ENCODE assay signal across 13 cellular contexts in genomic region chr6:220736-221475, GRCh38.
DNase-seq lines count a peak whose midpoint lies in the region; ATAC-seq and TF ChIP-seq lines count a peak whose summit lies in the region.
"Had no signal": no experiment of that assay in that cellular context is flagged by ENCODE, and none has a peak within 500 bp of the region (broad histone marks: within the 10 kb centered on the region; RNA-seq: fewer than 3 reads in every experiment).

No MANE protein-coding gene starts in this region.

- H3K36me3 ChIP-seq in heart left ventricle = no peaks in the 10 kb centered on the region
- H3K36me3 ChIP-seq: Peyer's patch, sigmoid colon, WERI-Rb-1 had no signal

- peaks cover 50 to 84% of the 10 kb centered on the region in 2 donors for H3K4me1 Mint-ChIP-seq in stimulated activated naive B cell treated with anti-CD40 and anti-IgM and Interleukin-4, amounts not matched to agents 10 μg/mL and 1 μg/mL and 100 μg/mL, for 72 hours

- 65 to 73% (median 69%) methylated on average over 16 of the region's 16 CpGs for WGBS in heart left ventricle, 4 donors

- H3K27ac Mint-ChIP-seq in activated naive CD4-positive, alpha-beta T cell treated with anti-CD3 and anti-CD28 coated beads, Interleukin-2, amount 50 U/mL, for 72 hours = peak overlapping the region; percentile 78 to 93
- H3K27ac Mint-ChIP-seq in stimulated activated naive B cell treated with anti-CD40 and anti-IgM and Interleukin-4, amounts not matched to agents 10 μg/mL and 1 μg/mL and 100 μg/mL, for 72 hours = peak overlapping the region; percentile 69

- peak overlapping the region in 1 of 12 donors; percentile 18 for H3K27ac ChIP-seq in heart left ventricle
- H3K27ac ChIP-seq: Peyer's patch, sigmoid colon, WERI-Rb-1 had no signal

- peaks cover 0 to 5% (median 0%) of the 10 kb centered on the region in 9 donors for H3K27me3 ChIP-seq in heart left ventricle
- H3K27me3 ChIP-seq: Peyer's patch, sigmoid colon had no signal

- H3K27me3 Mint-ChIP-seq in stimulated activated naive B cell treated with anti-CD40 and anti-IgM and Interleukin-4, amounts not matched to agents 10 μg/mL and 1 μg/mL and 100 μg/mL, for 72 hours = no peaks in the 10 kb centered on the region

- H3K36me3 Mint-ChIP-seq in activated naive CD4-positive, alpha-beta T cell treated with anti-CD3 and anti-CD28 coated beads, Interleukin-2, amount 50 U/mL, for 72 hours = peaks cover 12 to 35% of the 10 kb centered on the region in 2 donors
- no peaks in the 10 kb centered on the region for H3K36me3 Mint-ChIP-seq in stimulated activated naive B cell treated with anti-CD40 and anti-IgM and Interleukin-4, amounts not matched to agents 10 μg/mL and 1 μg/mL and 100 μg/mL, for 72 hours

- TF ChIP-seq CTCF in NB4 (IDR thresholded peaks at IDR 0.05; ENCODE audit: low read depth, low read length) (no peak), choroid plexus epithelial cell (conservative IDR thresholded peaks at IDR 0.05; ENCODE audit: low read depth, low read length) (no peak), heart left ventricle (IDR thresholded peaks at IDR 0.05) (no peak)

- no peak overlapping the region for H3K4me3 Mint-ChIP-seq in stimulated activated naive B cell treated with anti-CD40 and anti-IgM and Interleukin-4, amounts not matched to agents 10 μg/mL and 1 μg/mL and 100 μg/mL, for 72 hours

- TF ChIP-seq POLR2A in NB4 (IDR thresholded peaks at IDR 0.05; ENCODE audit: extremely low read depth, insufficient read length) (no peak), heart left ventricle (IDR thresholded peaks at IDR 0.05) (no peak)

- no peak overlapping the region for H3K4me3 ChIP-seq in NB4 (ENCODE audit: low read depth, low read length)
- H3K4me3 ChIP-seq in choroid plexus epithelial cell (ENCODE audit: low read depth, low read length) = no peak overlapping the region
- no peak overlapping the region for H3K4me3 ChIP-seq in heart left ventricle
- H3K4me3 ChIP-seq: Peyer's patch, sigmoid colon had no signal

- intact Hi-C loops in heart left ventricle (cut with DNase I) = loop anchor here in 1 of 10 donors (10.0 kb wide), 1 partner anchor 144 kb away; no protein-coding TSS in a partner anchor

- peak in 1 of 2 donors; percentile 4 for ATAC-seq in activated naive CD4-positive, alpha-beta T cell treated with anti-CD3 and anti-CD28 coated beads, Interleukin-2, amount 50 U/mL, for 72 hours
- ATAC-seq in stimulated activated naive B cell treated with anti-CD40 and anti-IgM and Interleukin-4, amounts not matched to agents 10 μg/mL and 1 μg/mL and 100 μg/mL, for 72 hours (replicated peaks) = no peak
- no peak for ATAC-seq in heart left ventricle

- no peaks in the 10 kb centered on the region for H3K9me3 ChIP-seq in heart left ventricle
- H3K9me3 ChIP-seq: Peyer's patch, sigmoid colon had no signal

- DNase-seq in activated naive CD4-positive, alpha-beta T cell treated with anti-CD3 and anti-CD28 coated beads, Interleukin-2, amount 50 U/mL, for 72 hours (ENCODE audit: low spot score in 2 of 2) = peak in 1 of 2 donors; percentile 56
- no peak for DNase-seq in activated naive CD4-positive, alpha-beta T cell (lab: John Stamatoyannopoulos, UW)
- DNase-seq in NB4 (ENCODE audit: low read depth) (peak; percentile 79), choroid plexus epithelial cell (ENCODE audit: low read depth) (peak; percentile 28), heart left ventricle (no peak), SHP77 (lab: John Stamatoyannopoulos, UW) (no peak), SW 1271 (lab: John Stamatoyannopoulos, UW) (no peak)
- no peak for DNase-seq in stimulated activated naive B cell treated with anti-CD40 and anti-IgM and Interleukin-4, amounts not matched to agents 10 μg/mL and 1 μg/mL and 100 μg/mL, for 72 hours
- DNase-seq: amygdala, NCI-H187 treated with DMSO at 0.1 percent for 48 hours, Peyer's patch, sigmoid colon, WERI-Rb-1 had no signal

- H3K9me3 Mint-ChIP-seq in activated naive CD4-positive, alpha-beta T cell treated with anti-CD3 and anti-CD28 coated beads, Interleukin-2, amount 50 U/mL, for 72 hours = peaks cover 0 to 9% of the 10 kb centered on the region in 2 donors
- peaks cover 3 to 4% of the 10 kb centered on the region in 2 donors for H3K9me3 Mint-ChIP-seq in stimulated activated naive B cell treated with anti-CD40 and anti-IgM and Interleukin-4, amounts not matched to agents 10 μg/mL and 1 μg/mL and 100 μg/mL, for 72 hours

- H3K4me1 ChIP-seq in heart left ventricle = peaks cover 0 to 44% (median 0%) of the 10 kb centered on the region in 12 donors
- H3K4me1 ChIP-seq: sigmoid colon had no signal

Comparison
In these comparisons a context has a peak if more than half of its experiments do, and no peak if none do; other contexts are left out.
1. DNase-seq: peak in NB4 (single experiment) and choroid plexus epithelial cell (single experiment); none in activated naive CD4-positive, alpha-beta T cell (0 of 4), stimulated activated naive B cell treated with anti-CD40 and anti-IgM and Interleukin-4, amounts not matched to agents 10 μg/mL and 1 μg/mL and 100 μg/mL, for 72 hours (single experiment), heart left ventricle (0 of 5), SHP77 (0 of 2) and SW 1271 (0 of 2).